ENCODE assay signal across 11 cellular contexts in the genomic region with DNA sequence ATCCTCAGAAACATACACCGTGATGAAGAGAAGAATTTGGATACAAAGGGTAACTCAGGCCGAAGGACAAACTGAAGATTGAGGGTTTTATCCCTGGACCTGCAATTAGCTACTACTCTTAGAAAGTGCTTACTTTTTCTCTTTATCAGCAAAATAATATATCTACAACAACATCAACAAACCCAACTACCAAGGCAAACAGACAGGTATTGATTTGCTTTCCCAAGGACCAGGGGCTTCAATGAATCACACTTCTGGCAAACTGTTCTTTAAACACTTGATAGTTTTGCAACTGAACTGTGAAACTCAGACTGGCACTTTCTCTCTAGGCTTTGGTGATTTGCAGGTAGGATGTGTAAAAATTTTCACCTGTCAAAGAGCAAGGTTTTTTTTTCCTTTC.
"Had no signal": no experiment of that assay in that cellular context is flagged by ENCODE, and none has a peak within 500 bp of the region (broad histone marks: within the 10 kb centered on the region; RNA-seq: fewer than 3 reads in every experiment).

No MANE protein-coding gene starts in this region.

- H2AFZ ChIP-seq: GM23248, GM23338 had no signal

- H3K27ac ChIP-seq: GM23248 had no signal

- FAIRE-seq: H1, H54 had no signal

- H3K9me3 ChIP-seq: HAP-1 had no signal

- H3K4me1 ChIP-seq: HAP-1 had no signal

- H3K4me2 ChIP-seq: GM23338 had no signal

- ATAC-seq: GM23338, HCT116 had no signal

- H3K36me3 ChIP-seq: HAP-1 had no signal

- H3K4me3 ChIP-seq: GM23248, GM23338, HAP-1 had no signal

- H3K9ac ChIP-seq: GM23248 had no signal

- DNase-seq: GM23248, GOT3, H7, H9, HCEC 1CT, HFFc6 had no signal
